8 cellular contexts compared by ENCODE assay signal in the genomic region with DNA sequence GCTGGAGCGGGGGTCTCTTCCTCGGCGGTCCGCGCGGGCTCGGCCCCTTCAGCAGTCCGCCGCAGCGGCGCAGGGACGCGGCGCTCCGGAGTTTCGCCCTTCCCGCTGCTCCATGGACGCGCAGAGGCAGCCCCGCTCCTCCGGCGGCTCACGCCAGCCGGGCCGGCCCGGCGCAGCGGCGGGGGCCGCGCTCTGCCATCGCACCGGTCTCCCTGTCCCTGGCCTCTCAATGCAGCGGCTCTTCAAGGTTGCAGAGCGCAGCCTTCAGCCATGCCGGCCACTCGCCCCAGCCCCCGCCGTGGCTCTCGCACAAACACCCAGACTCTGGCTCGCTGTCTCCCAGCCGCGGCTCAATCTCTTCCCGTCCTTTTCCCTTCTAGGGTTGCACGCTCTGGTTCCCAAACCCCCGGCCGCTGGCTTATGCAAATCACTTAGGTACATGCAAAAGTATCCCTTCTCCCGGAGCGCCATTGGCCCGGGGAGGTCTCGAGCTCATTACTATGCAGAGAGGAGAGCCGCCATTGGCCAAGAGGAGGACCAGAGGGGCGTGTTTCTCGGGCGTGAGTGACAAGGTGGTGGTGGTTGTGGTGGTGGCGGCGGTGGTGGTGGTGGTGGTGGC. TPM values are rescaled to one million over a fixed set of nuclear protein-coding genes. Genes with fewer than 3 reads are reported as not detected.
A peak's percentile ranks its signal among the peaks of the same experiment; 100 is the strongest.
DNase-seq lines count a peak whose midpoint lies in the region; ATAC-seq and TF ChIP-seq lines count a peak whose summit lies in the region.

TSS of gene LGR4 (minus strand) at position 393 of the 619 bp plus-strand sequence. CDS start 488 bp downstream, outside the sequence.

- peaks cover 49% of the 10 kb centered on the region for H3K4me1 Mint-ChIP-seq in nephron progenitor cell
- H3K4me1 Mint-ChIP-seq in stimulated activated naive CD8-positive, alpha-beta T cell treated with anti-CD3 and anti-CD28 coated beads, Interleukin-15, amount 100 ng/mL, for 72 hours: peaks cover 16% of the 10 kb centered on the region

- peak within 1 kb of the TSS; percentile 99 for H3K27ac Mint-ChIP-seq in nephron progenitor cell
- H3K27ac Mint-ChIP-seq in stimulated activated naive CD8-positive, alpha-beta T cell treated with anti-CD3 and anti-CD28 coated beads, Interleukin-15, amount 100 ng/mL, for 72 hours: peak within 1 kb of the TSS in 1 of 2 donors; percentile 90

- peaks cover 2% of the 10 kb centered on the region for H3K27me3 Mint-ChIP-seq in nephron progenitor cell (ENCODE audit: low read depth, poor library complexity)
- H3K27me3 Mint-ChIP-seq in stimulated activated naive CD8-positive, alpha-beta T cell treated with anti-CD3 and anti-CD28 coated beads, Interleukin-15, amount 100 ng/mL, for 72 hours: peaks cover 28% of the 10 kb centered on the region

- DNase-seq in DMS53 (lab: John Stamatoyannopoulos, UW): peak; percentile 98
- peak; percentile 24 for DNase-seq in GOT3 (lab: John Stamatoyannopoulos, UW)
- peak; percentile 98 for DNase-seq in M059J (ENCODE audit: low read depth)
- peak; percentile 74 for DNase-seq in SHP77 treated with DMSO at 0.1 percent for 48 hours (lab: John Stamatoyannopoulos, UW)
- peak; percentile 47 for DNase-seq in activated gamma-delta T cell treated with anti-CD3 and anti-CD28 coated beads, Interleukin-2, amount 50 U/mL, for 16 hours (ENCODE audit: low read depth)
- DNase-seq in foreskin fibroblast: peak; percentile 90 to 95
- peak; percentile 90 for DNase-seq in nephron progenitor cell
- DNase-seq in stimulated activated naive CD8-positive, alpha-beta T cell treated with anti-CD3 and anti-CD28 coated beads, Interleukin-15, amount 100 ng/mL, for 72 hours: peak; percentile 55 to 66

- TF ChIP-seq CTCF in foreskin fibroblast (IDR thresholded peaks at IDR 0.05; ENCODE audit: low read depth, low read length): no peak
- TF ChIP-seq CTCF in nephron progenitor cell (IDR thresholded peaks at IDR 0.05): no peak

- H3K36me3 Mint-ChIP-seq in nephron progenitor cell (ENCODE audit: low read depth): peaks cover 9% of the 10 kb centered on the region

- H3K4me3 Mint-ChIP-seq in nephron progenitor cell: peak within 1 kb of the TSS; percentile 96
- H3K4me3 Mint-ChIP-seq in stimulated activated naive CD8-positive, alpha-beta T cell treated with anti-CD3 and anti-CD28 coated beads, Interleukin-15, amount 100 ng/mL, for 72 hours: peak within 1 kb of the TSS; percentile 89 to 99

- peak; percentile 87 for ATAC-seq in stimulated activated naive CD8-positive, alpha-beta T cell treated with anti-CD3 and anti-CD28 coated beads, Interleukin-15, amount 100 ng/mL, for 72 hours

- peak within 1 kb of the TSS; percentile 68 to 85 for H3K4me3 ChIP-seq in foreskin fibroblast (ENCODE audit: low read depth in 1 of 2, low read length in 2 of 2)

- H3K9me3 Mint-ChIP-seq in nephron progenitor cell: peaks cover 6% of the 10 kb centered on the region
- no peaks in the 10 kb centered on the region for H3K9me3 Mint-ChIP-seq in stimulated activated naive CD8-positive, alpha-beta T cell treated with anti-CD3 and anti-CD28 coated beads, Interleukin-15, amount 100 ng/mL, for 72 hours

RNA-seq across cellular contexts. Expression of gene LGR4, which starts in this region (rescaled TPM):
- 28.0 and 45.2 TPM in 2 replicates for total RNA-seq in M059J (2014; rRNA removed; shearing (Covaris generic))

Comparison
In these comparisons a context has a peak if more than half of its experiments do, and no peak if none do; other contexts are left out.
1. Peak in every context shown above with its lines: DNase-seq, ATAC-seq and H3K4me3 ChIP-seq.
2. DNase-seq: peak in every context shown above with its lines; median percentile 98 in DMS53; 98 in M059J; 92 in foreskin fibroblast; 90 in nephron progenitor cell; 74 in SHP77 treated with DMSO at 0.1 percent for 48 hours; 60 in stimulated activated naive CD8-positive, alpha-beta T cell treated with anti-CD3 and anti-CD28 coated beads, Interleukin-15, amount 100 ng/mL, for 72 hours; 47 in activated gamma-delta T cell treated with anti-CD3 and anti-CD28 coated beads, Interleukin-2, amount 50 U/mL, for 16 hours; 24 in GOT3.